In genomic region chr3:50164056-50164455, GRCh38 we compare ENCODE assay signal across 10 cellular contexts. TPM values are rescaled to one million over a fixed set of nuclear protein-coding genes. Genes with fewer than 3 reads are reported as not detected.
DNase-seq lines count a peak whose midpoint lies in the region; ATAC-seq and TF ChIP-seq lines count a peak whose summit lies in the region.
"Had no signal": no experiment of that assay in that cellular context is flagged by ENCODE, and none has a peak within 500 bp of the region (broad histone marks: within the 10 kb centered on the region; RNA-seq: fewer than 3 reads in every experiment).

No MANE protein-coding gene starts in this region.

- H3K27ac ChIP-seq in A673 (ENCODE audit: low read depth, low read length, poor library complexity, severe bottlenecking) (peak overlapping the region; percentile 23), esophagus muscularis mucosa (replicated peaks in 1 of 4) (peak overlapping the region; percentile 84 to 87 (median 85))
- no peak overlapping the region for H3K27ac ChIP-seq in CD8-positive, alpha-beta memory T cell (ENCODE audit: low read depth, low read length)

- H3K9me3 ChIP-seq in A673 (ENCODE audit: low read depth, low read length, poor library complexity, severe bottlenecking) (no peaks in the 10 kb centered on the region), MG63 (no peaks in the 10 kb centered on the region), esophagus muscularis mucosa (no peaks in the 10 kb centered on the region)
- H3K9me3 ChIP-seq in CD8-positive, alpha-beta memory T cell (ENCODE audit: low read length): no peaks in the 10 kb centered on the region

- H3K27me3 ChIP-seq in A673 (replicated peaks; ENCODE audit: insufficient read depth, low read depth, low read length, poor library complexity): no peaks in the 10 kb centered on the region
- no peaks in the 10 kb centered on the region for H3K27me3 ChIP-seq in MG63
- no peaks in the 10 kb centered on the region for H3K27me3 ChIP-seq in esophagus muscularis mucosa
- H3K27me3 ChIP-seq in CD8-positive, alpha-beta memory T cell (ENCODE audit: insufficient read depth, low read length, poor library complexity, severe bottlenecking): no peaks in the 10 kb centered on the region

- H3K4me1 Mint-ChIP-seq in CD8-positive, alpha-beta memory T cell: no peaks in the 10 kb centered on the region

- H3K4me1 ChIP-seq in A673 (ENCODE audit: insufficient read depth, low read length, poor library complexity, severe bottlenecking): peaks cover 30% of the 10 kb centered on the region
- H3K4me1 ChIP-seq in esophagus muscularis mucosa: peaks cover 88 to 100% (median 100%) of the 10 kb centered on the region in 4 donors
- no peaks in the 10 kb centered on the region for H3K4me1 ChIP-seq in CD8-positive, alpha-beta memory T cell (ENCODE audit: insufficient read depth, low read length)

- CTCF ChIA-PET in A673 (lab: Charles Lee): no interaction called here
- CTCF ChIA-PET in CD8-positive, alpha-beta memory T cell (lab: Charles Lee): no interaction called here

- H3K4me3 ChIP-seq in A673 (ENCODE audit: low read depth, low read length, poor library complexity, severe bottlenecking) (no peak overlapping the region), MG63 (no peak overlapping the region), esophagus muscularis mucosa (peak overlapping the region in 2 of 4 donors; percentile 28 to 34)
- no peak overlapping the region for H3K4me3 ChIP-seq in CD8-positive, alpha-beta memory T cell (ENCODE audit: low read length)

- no peaks in the 10 kb centered on the region for H3K36me3 Mint-ChIP-seq in CD8-positive, alpha-beta memory T cell

- peaks cover under 1 to 2% of the 10 kb centered on the region in 2 donors for H3K27me3 Mint-ChIP-seq in CD8-positive, alpha-beta memory T cell

- POLR2A ChIA-PET in A673 (lab: Charles Lee; ENCODE audit: low non-redundant PET): no interaction called here
- POLR2A ChIA-PET in CD8-positive, alpha-beta memory T cell (lab: Charles Lee): interaction anchor here (0.6 kb wide), 1 partner anchor 183 kb away, joined by 5 read pairs; no protein-coding TSS in a partner anchor

- WGBS in esophagus muscularis mucosa: 33% methylated on average over 4 of the region's 6 CpGs

- H3K27ac Mint-ChIP-seq in CD8-positive, alpha-beta memory T cell: peak overlapping the region in 1 of 8 donors; percentile 34

- no peak for ATAC-seq in HG02938 (IDR thresholded peaks at IDR 0.05; ENCODE audit: unreplicated experiment)
- ATAC-seq in HG03439 (IDR thresholded peaks at IDR 0.05; ENCODE audit: unreplicated experiment): no peak

- no peak for TF ChIP-seq POLR2A in esophagus muscularis mucosa (IDR thresholded peaks at IDR 0.05; ENCODE audit: low read depth)

- BruUV-seq in A673 (replicated peaks; lab: Mats Ljungman, UMichigan): no TSS peak

- no peak for TF ChIP-seq CTCF in A673 (conservative IDR thresholded peaks at IDR 0.05; ENCODE audit: low read depth, low read length)
- no peak for TF ChIP-seq CTCF in esophagus muscularis mucosa (IDR thresholded peaks at IDR 0.05)

- H3K36me3 ChIP-seq in A673 (ENCODE audit: insufficient read depth, low read length, poor library complexity, severe bottlenecking) (no peaks in the 10 kb centered on the region), MG63 (peaks cover 16% of the 10 kb centered on the region), esophagus muscularis mucosa (no peaks in the 10 kb centered on the region)
- H3K36me3 ChIP-seq in CD8-positive, alpha-beta memory T cell (ENCODE audit: insufficient read depth, low read length): no peaks in the 10 kb centered on the region

- TF ChIP-seq EP300 in esophagus muscularis mucosa (IDR thresholded peaks at IDR 0.05): no peak

- intact Hi-C loops in A673 (cut with micrococcal nuclease; ENCODE audit: unreplicated experiment) (no loop called here), esophagus muscularis mucosa (cut with DNase I) (no loop called here)

- DNase-seq in A673 (ENCODE audit: low spot score) (peak; percentile 70), MG63 (peak; percentile 96), esophagus muscularis mucosa (ENCODE audit: extremely low spot score) (no peak), occipital lobe (lab: John Stamatoyannopoulos, UW) (peak; percentile 56)
- DNase-seq in activated CD8-positive, alpha-beta memory T cell treated with anti-CD3 and anti-CD28 coated beads for 24 hours: no peak
- DNase-seq in CD8-positive, alpha-beta memory T cell: no peak
- DNase-seq: DND-41 had no signal

- H3K9me3 Mint-ChIP-seq in CD8-positive, alpha-beta memory T cell: no peaks in the 10 kb centered on the region

- no peak overlapping the region for H3K4me3 Mint-ChIP-seq in CD8-positive, alpha-beta memory T cell

RNA-seq across cellular contexts. Expression of gene SEMA3F, which starts 8.9 kb away (rescaled TPM):
- total RNA-seq in A673 (2021) (3.9 and 7.8 TPM in 2 replicates), esophagus muscularis mucosa (10 to 100 TPM; 11.9 to 46.5 (median 23.3) TPM), occipital lobe (5.8 TPM)
- total RNA-seq in MG63 (2014; rRNA removed; shearing (Covaris generic); ENCODE audit: low replicate concordance): 11.7 and 22.9 TPM in 2 replicates
- total RNA-seq in CD8-positive, alpha-beta memory T cell: not detected
- not detected for polyA plus RNA-seq in CD8-positive, alpha-beta memory T cell

RNA-seq across cellular contexts. Expression of gene GNAT1, which starts 27.4 kb away (rescaled TPM):
- total RNA-seq in A673 (2021) (not detected in 2 replicates), esophagus muscularis mucosa (not detected), occipital lobe (not detected)
- total RNA-seq in MG63 (2014; rRNA removed; shearing (Covaris generic); ENCODE audit: low replicate concordance): not detected in 2 replicates
- not detected for total RNA-seq in CD8-positive, alpha-beta memory T cell
- not detected for polyA plus RNA-seq in CD8-positive, alpha-beta memory T cell
- total RNA-seq: SK-MEL-5 had no signal

RNA-seq across cellular contexts. Expression of gene SLC38A3, which starts 41.0 kb away (rescaled TPM):
- total RNA-seq in A673 (2021) (0.31 TPM in 1 of 2 replicates, not detected in the other), esophagus muscularis mucosa (under 1 TPM in 2 of 4 donors, not detected in 2; 0.11 to 0.39 TPM), occipital lobe (5.0 TPM)
- not detected in 2 replicates for total RNA-seq in MG63 (2014; rRNA removed; shearing (Covaris generic); ENCODE audit: low replicate concordance)
- total RNA-seq in CD8-positive, alpha-beta memory T cell: not detected
- polyA plus RNA-seq in CD8-positive, alpha-beta memory T cell: not detected

Comparison
In these comparisons a context has a peak if more than half of its experiments do, and no peak if none do; other contexts are left out.
1. DNase-seq: peak in A673 (single experiment), MG63 (single experiment) and occipital lobe (single experiment); none in esophagus muscularis mucosa (single experiment), activated CD8-positive, alpha-beta memory T cell treated with anti-CD3 and anti-CD28 coated beads for 24 hours (single experiment) and CD8-positive, alpha-beta memory T cell (0 of 5).